ENCODE assay signal across 8 cellular contexts in the genomic region with DNA sequence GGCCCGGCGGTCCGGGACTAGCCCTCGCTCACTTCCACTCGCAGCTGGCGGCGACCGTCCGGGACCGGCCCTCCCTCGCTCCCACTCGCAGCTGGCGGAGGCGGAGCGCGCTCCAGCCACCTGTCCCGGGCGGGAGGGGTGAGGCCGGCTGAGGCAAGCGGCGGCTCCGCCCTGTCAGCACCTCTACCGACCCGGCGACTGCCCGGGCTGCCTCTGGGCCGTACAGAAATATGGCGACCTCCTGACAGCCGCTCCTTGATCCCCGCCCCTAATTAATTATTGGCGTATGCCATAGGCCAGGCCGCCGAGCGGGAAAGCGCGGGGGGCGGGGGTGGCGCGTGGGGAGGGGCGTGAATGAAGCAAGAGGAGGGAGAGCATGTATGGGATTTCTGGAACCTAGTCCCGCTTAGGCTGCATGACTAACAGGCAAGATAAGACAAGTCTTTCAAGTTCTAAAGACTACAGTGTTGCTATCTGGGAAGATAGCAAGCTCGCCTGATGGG. TPM values are rescaled to one million over a fixed set of nuclear protein-coding genes. Genes with fewer than 3 reads are reported as not detected.
DNase-seq lines count a peak whose midpoint lies in the region; ATAC-seq and TF ChIP-seq lines count a peak whose summit lies in the region.

Gene MORC4 (minus strand): TSS at position 200 of the 503 bp plus-strand sequence. CDS start 243 bp downstream, outside the sequence.

- H2AFZ ChIP-seq in ACC112 (ENCODE audit: low read length, unreplicated experiment) (peak within 1 kb of the TSS; percentile 65), mesenchymal stem cell (ENCODE audit: low read depth, low read length) (peak within 1 kb of the TSS; percentile 71)

- no peaks in the 10 kb centered on the region for H3K36me3 Mint-ChIP-seq in endodermal cell (ENCODE audit: low read depth)

- peak; percentile 90 for DNase-seq in NCI-H69 (lab: John Stamatoyannopoulos, UW)
- DNase-seq in activated CD8-positive, alpha-beta memory T cell treated with anti-CD3 and anti-CD28 coated beads, Interleukin-2, amount 50 U/mL, for 4 hours = peak; percentile 61
- DNase-seq in endodermal cell = peak; percentile 92
- peak; percentile 71 for DNase-seq in mesenchymal stem cell
- peak; percentile 40 to 56 (median 48) for DNase-seq in stimulated activated CD4-positive, alpha-beta T cell treated with anti-CD3 and anti-CD28 coated beads, TNF-alpha, amount 100 ng/mL, for 48 hours (ENCODE audit: low read depth in 3 of 3)

- peak within 1 kb of the TSS; percentile 19 for H2BK120ac ChIP-seq in mesenchymal stem cell (ENCODE audit: low read depth, low read length)

- H3K4me2 ChIP-seq in mesenchymal stem cell (ENCODE audit: low read length, poor library complexity, severe bottlenecking) = peak within 1 kb of the TSS; percentile 56

- H3K27ac ChIP-seq in ACC112 (ENCODE audit: low read depth, low read length) (no peak within 1 kb of the TSS), endodermal cell (ENCODE audit: low read depth, low read length) (no peak within 1 kb of the TSS), mesenchymal stem cell (ENCODE audit: low read length, poor library complexity, severe bottlenecking) (peak within 1 kb of the TSS; percentile 35)

- no peak within 1 kb of the TSS for H3K27ac Mint-ChIP-seq in endodermal cell

- peaks cover 19% of the 10 kb centered on the region for H3K79me2 ChIP-seq in ACC112 (ENCODE audit: control insufficient read depth, insufficient read depth, low read length, unreplicated experiment)

- H3K9ac ChIP-seq in endodermal cell (ENCODE audit: extremely low read depth, low read length, poor library complexity, severe bottlenecking) (no peak within 1 kb of the TSS), mesenchymal stem cell (ENCODE audit: low read length) (peak within 1 kb of the TSS; percentile 90)

- peaks cover 2% of the 10 kb centered on the region for H3K4me1 ChIP-seq in ACC112 (ENCODE audit: control insufficient read depth, insufficient read depth, low read length, unreplicated experiment)
- H3K4me1 ChIP-seq in endodermal cell (ENCODE audit: control insufficient read depth, insufficient read depth, low read length) = no peaks in the 10 kb centered on the region
- no peaks in the 10 kb centered on the region for H3K4me1 ChIP-seq in mesenchymal stem cell (ENCODE audit: control insufficient read depth, insufficient read depth, low read depth, low read length)

- H3K4me3 Mint-ChIP-seq in endodermal cell = peak within 1 kb of the TSS; percentile 61

- H3K4me3 ChIP-seq in ACC112 (ENCODE audit: low read depth, low read length) (peak within 1 kb of the TSS; percentile 93), endodermal cell (ENCODE audit: low read length) (peak within 1 kb of the TSS; percentile 75), mesenchymal stem cell (ENCODE audit: insufficient read depth in 1 of 2, low read depth in 1 of 2, low read length in 2 of 2) (peak within 1 kb of the TSS; percentile 83 to 88)

- WGBS in endodermal cell (ENCODE audit: insufficient coverage in 1 of 2, insufficient read length in 1 of 2), 2 experiments = 1 to 4% methylated on average over 5 to 40 of the region's 42 CpGs
- 2% methylated on average over 28 of the region's 42 CpGs for WGBS in mesenchymal stem cell

- H2BK12ac ChIP-seq in mesenchymal stem cell (ENCODE audit: low read length in 2 of 2) = no peak within 1 kb of the TSS

- H3K36me3 ChIP-seq in ACC112 (ENCODE audit: insufficient read depth, low read length) (0 out of 2 replicates have a peak, but pooled peaks cover 2% of the 10 kb centered on the region), endodermal cell (ENCODE audit: control insufficient read depth, insufficient read depth, low read length) (no peaks in the 10 kb centered on the region), mesenchymal stem cell (ENCODE audit: control insufficient read depth in 1 of 2, insufficient read depth in 2 of 2, low read depth in 1 of 2, low read length in 2 of 2) (no peaks in the 10 kb centered on the region)

- H2BK5ac ChIP-seq in mesenchymal stem cell (ENCODE audit: low read depth, low read length, poor library complexity, severe bottlenecking) = no peak within 1 kb of the TSS

- H3K9me3 Mint-ChIP-seq in endodermal cell = peaks cover 54% of the 10 kb centered on the region

- H3K4ac ChIP-seq in mesenchymal stem cell (ENCODE audit: low read depth in 1 of 2, low read length in 2 of 2) = peak within 1 kb of the TSS in 1 of 2 experiments; percentile 16

- H3K23ac ChIP-seq in mesenchymal stem cell (ENCODE audit: low read length in 2 of 2) = no peak within 1 kb of the TSS

- no peaks in the 10 kb centered on the region for H3K4me1 Mint-ChIP-seq in endodermal cell

- ATAC-seq in GM19025 (IDR thresholded peaks at IDR 0.05; ENCODE audit: low read depth, unreplicated experiment) (peak; percentile 87), HG03439 (IDR thresholded peaks at IDR 0.05; ENCODE audit: unreplicated experiment) (peak; percentile 90)

- peaks cover 5% of the 10 kb centered on the region for H3K79me1 ChIP-seq in mesenchymal stem cell (replicated peaks; ENCODE audit: low read length, poor library complexity, severe bottlenecking)

- no peak for TF ChIP-seq CTCF in endodermal cell (conservative IDR thresholded peaks at IDR 0.05)

- peak within 1 kb of the TSS in 1 of 2 experiments; percentile 48 for H3K18ac ChIP-seq in mesenchymal stem cell (ENCODE audit: low read depth in 1 of 2, low read length in 2 of 2)

- H3K14ac ChIP-seq in mesenchymal stem cell (ENCODE audit: low read length in 2 of 2) = peak within 1 kb of the TSS in 1 of 2 experiments; percentile 15

- H4K8ac ChIP-seq in mesenchymal stem cell (ENCODE audit: low read length) = no peak within 1 kb of the TSS

- H3K27me3 ChIP-seq in ACC112 (ENCODE audit: insufficient read depth, low read length) = no peaks in the 10 kb centered on the region
- peaks cover 7% of the 10 kb centered on the region for H3K27me3 ChIP-seq in endodermal cell (ENCODE audit: control insufficient read depth, insufficient read depth, low read length, poor library complexity, severe bottlenecking)
- peaks cover 0 to 31% of the 10 kb centered on the region in 2 experiments for H3K27me3 ChIP-seq in mesenchymal stem cell (ENCODE audit: control insufficient read depth in 1 of 2, insufficient read depth in 1 of 2, low read length in 2 of 2)

- H2BK15ac ChIP-seq in mesenchymal stem cell (ENCODE audit: low read depth, poor library complexity, severe bottlenecking) = no peak within 1 kb of the TSS

- no peak within 1 kb of the TSS for H2AK5ac ChIP-seq in mesenchymal stem cell (ENCODE audit: low read length, severe bottlenecking)

- peaks cover 6% of the 10 kb centered on the region for H3K9me3 ChIP-seq in endodermal cell (ENCODE audit: control insufficient read depth, low read length)
- no peaks in the 10 kb centered on the region for H3K9me3 ChIP-seq in mesenchymal stem cell (ENCODE audit: control insufficient read depth, low read length)

- H4K91ac ChIP-seq in mesenchymal stem cell (ENCODE audit: low read length) = no peak within 1 kb of the TSS

- H3K27me3 Mint-ChIP-seq in endodermal cell (ENCODE audit: insufficient read depth) = no peaks in the 10 kb centered on the region

RNA-seq across cellular contexts. Expression of gene MORC4, which starts in this region (rescaled TPM):
- 1 to 10 TPM; 3.4 TPM for total RNA-seq in endodermal cell
- polyA plus RNA-seq in endodermal cell (2013, experiment 1 of 2) = 7.7 TPM
- polyA plus RNA-seq in endodermal cell (2013, experiment 2 of 2) = 7.2 TPM
- polyA plus RNA-seq in mesenchymal stem cell (2013, experiment 1 of 2) = 15.6 TPM
- 15.1 TPM for polyA plus RNA-seq in mesenchymal stem cell (2013, experiment 2 of 2)
